ENCODE assay signal across 18 cellular contexts in genomic region chrX:39839371-39839770, GRCh38.
"Had no signal": no experiment of that assay in that cellular context is flagged by ENCODE, and none has a peak within 500 bp of the region (broad histone marks: within the 10 kb centered on the region; RNA-seq: fewer than 3 reads in every experiment).

No MANE protein-coding gene starts in this region.

- H3K27me3 Mint-ChIP-seq: activated CD4-positive, alpha-beta T cell treated with anti-CD3 and anti-CD28 coated beads for 36 hours; activated naive CD8-positive, alpha-beta T cell; stimulated activated naive CD8-positive, alpha-beta T cell treated with anti-CD3 and anti-CD28 coated beads, Interleukin-15, amount 100 ng/mL, for 72 hours had no signal

- H3K27ac ChIP-seq: dorsolateral prefrontal cortex, left ventricle myocardium inferior, psoas muscle, right lobe of liver, suprapubic skin, transverse colon, uterus had no signal

- H3K9me3 Mint-ChIP-seq: stimulated activated naive CD8-positive, alpha-beta T cell treated with anti-CD3 and anti-CD28 coated beads, Interleukin-15, amount 100 ng/mL, for 72 hours had no signal

- DNase-seq: activated CD4-positive, alpha-beta T cell treated with anti-CD3 and anti-CD28 coated beads for 36 hours; activated CD4-positive, alpha-beta T cell treated with anti-CD3 and anti-CD28 coated beads, Interleukin-2, amount 50 U/mL, for 48 hours; activated T-cell treated with anti-CD3 and anti-CD28 coated beads for 4 hours; head of caudate nucleus; left ventricle myocardium inferior; mucosa of descending colon; naive B cell; psoas muscle; right lobe of liver; small intestine; stimulated activated CD4-positive, alpha-beta T cell treated with anti-CD3 and anti-CD28 coated beads, Interleukin-4, amount 100 ng/mL, for 1 hour; stimulated activated naive CD8-positive, alpha-beta T cell treated with anti-CD3 and anti-CD28 coated beads, Interleukin-15, amount 100 ng/mL, for 72 hours; transverse colon; uterus had no signal

- H3K9me3 ChIP-seq: left ventricle myocardium inferior, mucosa of descending colon, psoas muscle, right lobe of liver, suprapubic skin, transverse colon, uterus had no signal

- H3K4me3 Mint-ChIP-seq: activated CD4-positive, alpha-beta T cell treated with anti-CD3 and anti-CD28 coated beads for 36 hours; activated naive CD8-positive, alpha-beta T cell; naive B cell; stimulated activated naive CD8-positive, alpha-beta T cell treated with anti-CD3 and anti-CD28 coated beads, Interleukin-15, amount 100 ng/mL, for 72 hours had no signal

- H3K4me1 Mint-ChIP-seq: naive B cell; stimulated activated naive CD8-positive, alpha-beta T cell treated with anti-CD3 and anti-CD28 coated beads, Interleukin-15, amount 100 ng/mL, for 72 hours had no signal

- H3K36me3 ChIP-seq: left ventricle myocardium inferior, right lobe of liver, suprapubic skin, transverse colon, uterus had no signal

- H3K27ac Mint-ChIP-seq: activated CD4-positive, alpha-beta T cell treated with anti-CD3 and anti-CD28 coated beads for 36 hours; activated naive CD8-positive, alpha-beta T cell; naive B cell; stimulated activated naive CD8-positive, alpha-beta T cell treated with anti-CD3 and anti-CD28 coated beads, Interleukin-15, amount 100 ng/mL, for 72 hours had no signal

- H3K36me3 Mint-ChIP-seq: activated naive CD8-positive, alpha-beta T cell had no signal

- ATAC-seq: activated CD4-positive, alpha-beta T cell treated with anti-CD3 and anti-CD28 coated beads for 36 hours; mucosa of descending colon; psoas muscle; right lobe of liver; stimulated activated naive CD8-positive, alpha-beta T cell treated with anti-CD3 and anti-CD28 coated beads, Interleukin-15, amount 100 ng/mL, for 72 hours had no signal

- H3K4me1 ChIP-seq: left ventricle myocardium inferior, psoas muscle, right lobe of liver, suprapubic skin, transverse colon, uterus had no signal

- H3K4me3 ChIP-seq: dorsolateral prefrontal cortex, left ventricle myocardium inferior, mucosa of descending colon, psoas muscle, right lobe of liver, suprapubic skin, transverse colon, uterus had no signal

- H3K27me3 ChIP-seq: right lobe of liver, suprapubic skin, transverse colon, uterus had no signal

- FAIRE-seq: frontal cortex, small intestine had no signal
